ENCODE assay signal across 22 cellular contexts in genomic region chr5:160001051-160001450, GRCh38.
"Had no signal": no experiment of that assay in that cellular context is flagged by ENCODE, and none has a peak within 500 bp of the region (broad histone marks: within the 10 kb centered on the region; RNA-seq: fewer than 3 reads in every experiment).

No MANE protein-coding gene starts in this region.

- H3K9me3 Mint-ChIP-seq: naive thymus-derived CD4-positive, alpha-beta T cell; nephron progenitor cell; stimulated activated memory B cell treated with anti-CD40 and anti-IgM and Interleukin-4, amounts not matched to agents 10 μg/mL and 1 μg/mL and 100 μg/mL, for 72 hours; stimulated activated naive CD8-positive, alpha-beta T cell treated with anti-CD3 and anti-CD28 coated beads, Interleukin-15, Interleukin-2, amounts not matched to agents 100 ng/mL and 50 ng/mL, for 24 hours had no signal

- H3K27ac Mint-ChIP-seq: naive thymus-derived CD4-positive, alpha-beta T cell; nephron progenitor cell; stimulated activated memory B cell treated with anti-CD40 and anti-IgM and Interleukin-4, amounts not matched to agents 10 μg/mL and 1 μg/mL and 100 μg/mL, for 72 hours; stimulated activated naive CD8-positive, alpha-beta T cell treated with anti-CD3 and anti-CD28 coated beads, Interleukin-15, Interleukin-2, amounts not matched to agents 100 ng/mL and 50 ng/mL, for 24 hours had no signal

- H3K9me3 ChIP-seq: heart left ventricle, psoas muscle, spleen, testis, tibial nerve had no signal

- DNase-seq: effector CD4-positive, alpha-beta T cell; heart left ventricle; hippocampal formation; left ventricle myocardium superior; mesenchymal stem cell; midbrain; naive thymus-derived CD4-positive, alpha-beta T cell; nephron progenitor cell; psoas muscle; retina; spleen; stimulated activated CD4-positive, alpha-beta T cell treated with anti-CD3 and anti-CD28 coated beads, Interleukin-15, amount 100 ng/mL, for 24 hours; stimulated activated CD4-positive, alpha-beta T cell treated with anti-CD3 and anti-CD28 coated beads, Interleukin-1b, Interleukin-23, amount 100 ng/mL, for 48 hours; stimulated activated CD4-positive, alpha-beta T cell treated with anti-CD3 and anti-CD28 coated beads, Interleukin-4, amount 100 ng/mL, for 24 hours; testis had no signal

- FAIRE-seq: frontal cortex had no signal

- H3K4me1 ChIP-seq: heart left ventricle, psoas muscle, spleen, testis, tibial nerve had no signal

- H3K36me3 Mint-ChIP-seq: stimulated activated memory B cell treated with anti-CD40 and anti-IgM and Interleukin-4, amounts not matched to agents 10 μg/mL and 1 μg/mL and 100 μg/mL, for 72 hours had no signal

- ATAC-seq: heart left ventricle; left ventricle myocardium superior; naive thymus-derived CD4-positive, alpha-beta T cell; psoas muscle; sciatic nerve; stimulated activated memory B cell treated with anti-CD40 and anti-IgM and Interleukin-4, amounts not matched to agents 10 μg/mL and 1 μg/mL and 100 μg/mL, for 72 hours had no signal

- H3K27ac ChIP-seq: coronary artery, heart left ventricle, psoas muscle, spleen, testis, tibial nerve had no signal

- H3K4me1 Mint-ChIP-seq: naive thymus-derived CD4-positive, alpha-beta T cell; stimulated activated memory B cell treated with anti-CD40 and anti-IgM and Interleukin-4, amounts not matched to agents 10 μg/mL and 1 μg/mL and 100 μg/mL, for 72 hours had no signal

- H3K4me3 ChIP-seq: coronary artery, heart left ventricle, lung, psoas muscle, spleen, testis, tibial nerve had no signal

- H3K36me3 ChIP-seq: heart left ventricle, spleen, tibial nerve had no signal

- H3K4me3 Mint-ChIP-seq: naive thymus-derived CD4-positive, alpha-beta T cell; nephron progenitor cell; stimulated activated memory B cell treated with anti-CD40 and anti-IgM and Interleukin-4, amounts not matched to agents 10 μg/mL and 1 μg/mL and 100 μg/mL, for 72 hours; stimulated activated naive CD8-positive, alpha-beta T cell treated with anti-CD3 and anti-CD28 coated beads, Interleukin-15, Interleukin-2, amounts not matched to agents 100 ng/mL and 50 ng/mL, for 24 hours had no signal

- H3K27me3 ChIP-seq: heart left ventricle, testis had no signal
